Comparison of ENCODE assay signal across 16 cellular contexts in the genomic region with DNA sequence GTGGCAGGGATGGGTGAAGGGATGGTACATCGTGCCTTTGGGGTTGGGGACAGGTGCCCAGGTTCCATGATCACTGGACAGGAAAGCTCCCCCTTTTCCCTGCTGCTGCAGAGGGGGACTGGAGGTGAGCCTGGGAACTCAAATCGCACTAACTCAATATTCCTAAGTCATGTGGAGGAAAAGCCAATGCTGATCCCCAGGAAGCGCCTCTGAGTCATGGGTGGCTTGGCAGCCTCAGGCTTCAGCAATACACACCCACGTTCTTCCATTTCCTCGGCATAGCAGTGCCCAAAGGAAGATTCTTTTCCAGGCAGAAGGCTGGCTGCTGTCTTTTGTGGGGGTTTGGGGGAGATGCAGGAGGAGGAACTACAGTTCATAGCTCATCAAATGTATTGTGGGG.
A peak's percentile ranks its signal among the peaks of the same experiment; 100 is the strongest.
DNase-seq lines count a peak whose midpoint lies in the region; ATAC-seq and TF ChIP-seq lines count a peak whose summit lies in the region.
"Had no signal": no experiment of that assay in that cellular context is flagged by ENCODE, and none has a peak within 500 bp of the region (broad histone marks: within the 10 kb centered on the region; RNA-seq: fewer than 3 reads in every experiment).

No MANE protein-coding gene starts in this region.

- DNase-seq in HT1080 (ENCODE audit: low read depth) (peak; percentile 73), cardiac fibroblast (ENCODE audit: low read depth in 2 of 2) (peak; percentile 38 to 81), mesenteric fat pad (ENCODE audit: low spot score) (peak; percentile 60), HUDEP-2 (lab: John Stamatoyannopoulos, UW; ENCODE audit: unreplicated experiment in 76 of 76) (no peak), NCI-H1417 (lab: John Stamatoyannopoulos, UW) (no peak), NCI-H1436 (lab: John Stamatoyannopoulos, UW) (no peak)
- DNase-seq: DMS79, heart left ventricle, NCI-H1417 treated with DMSO at 0.1 percent for 48 hours, SHP77 treated with DMSO at 0.1 percent for 48 hours, upper lobe of left lung had no signal

- H3K36me3 ChIP-seq in ACC112 (ENCODE audit: insufficient read depth, low read length) = no peaks in the 10 kb centered on the region
- H3K36me3 ChIP-seq: heart left ventricle, neutrophil, upper lobe of left lung had no signal

- H3K27ac ChIP-seq in ACC112 (ENCODE audit: low read depth, low read length) = no peak overlapping the region
- H3K27ac ChIP-seq: heart left ventricle, neutrophil, upper lobe of left lung, VCaP had no signal

- H3K79me2 ChIP-seq in ACC112 (ENCODE audit: control insufficient read depth, insufficient read depth, low read length, unreplicated experiment) = no peaks in the 10 kb centered on the region

- H3K27me3 ChIP-seq in ACC112 (ENCODE audit: insufficient read depth, low read length) = no peaks in the 10 kb centered on the region
- H3K27me3 ChIP-seq: heart left ventricle, neutrophil, upper lobe of left lung had no signal

- peaks cover 12% of the 10 kb centered on the region for H3K4me1 ChIP-seq in ACC112 (ENCODE audit: control insufficient read depth, insufficient read depth, low read length, unreplicated experiment)

- H3K4me3 ChIP-seq in ACC112 (ENCODE audit: low read depth, low read length) (peak overlapping the region; percentile 15; the same call in 1 of the 2 replicates), cardiac fibroblast (replicated peaks in 1 of 2; ENCODE audit: low read depth in 2 of 2, low read length in 2 of 2) (no peak overlapping the region)
- H3K4me3 ChIP-seq: heart left ventricle, upper lobe of left lung had no signal

- peak overlapping the region; percentile 2 for H2AFZ ChIP-seq in ACC112 (ENCODE audit: low read length, unreplicated experiment)

- ATAC-seq in GM21528 (IDR thresholded peaks at IDR 0.05; ENCODE audit: low FRiP score, unreplicated experiment) = no peak
- ATAC-seq: left lobe of liver had no signal

- TF ChIP-seq CTCF in cardiac fibroblast (IDR thresholded peaks at IDR 0.05; ENCODE audit: low read depth, low read length) = no peak

Comparison
In these comparisons a context has a peak if more than half of its experiments do, and no peak if none do; other contexts are left out.
1. DNase-seq: peak in HT1080 (single experiment), cardiac fibroblast (2 of 2) and mesenteric fat pad (single experiment); none in HUDEP-2 (0 of 76), NCI-H1417 (0 of 3) and NCI-H1436 (single experiment).